Comparison of ENCODE assay signal across 17 cellular contexts in genomic region chr1:29082519-29082918, GRCh38. TPM values are rescaled to one million over a fixed set of nuclear protein-coding genes. Genes with fewer than 3 reads are reported as not detected.
DNase-seq lines count a peak whose midpoint lies in the region; ATAC-seq, FAIRE-seq and TF ChIP-seq lines count a peak whose summit lies in the region.
"Had no signal": no experiment of that assay in that cellular context is flagged by ENCODE, and none has a peak within 500 bp of the region (broad histone marks: within the 10 kb centered on the region; RNA-seq: fewer than 3 reads in every experiment).

No MANE protein-coding gene starts in this region.

- H3K4me2 ChIP-seq in HepG2 (ENCODE audit: low read depth, low read length) = no peak overlapping the region
- peak overlapping the region; percentile 14 for H3K4me2 ChIP-seq in smooth muscle cell
- H3K4me2 ChIP-seq: BLaER1 treated with 17β-estradiol and CSF1 and Interleukin-3, amounts not matched to agents 10 nM and 100 nM had no signal

- H3K4me3 ChIP-seq in liver (ENCODE audit: low read depth in 1 of 3, low read length in 3 of 3) (no peak overlapping the region), HepG2 (replicated peaks in 1 of 3; ENCODE audit: insufficient read depth in 1 of 3, low read depth in 2 of 3, low read length in 3 of 3) (no peak overlapping the region), smooth muscle cell (no peak overlapping the region)
- H3K4me3 ChIP-seq: BLaER1 treated with 17β-estradiol and CSF1 and Interleukin-3, amounts not matched to agents 10 nM and 100 nM; GM12878 had no signal

- peak overlapping the region; percentile 45 for H3K27ac Mint-ChIP-seq in nephron progenitor cell
- H3K27ac Mint-ChIP-seq: HFFc6 had no signal

- no peak for FAIRE-seq in HepG2 (lab: Jason Lieb, UNC)
- FAIRE-seq: GM12878, GM18507 had no signal

- H3K27me3 ChIP-seq in liver (ENCODE audit: control insufficient read depth in 4 of 4, insufficient read depth in 4 of 4, low read length in 3 of 4) = no peaks in the 10 kb centered on the region
- no peaks in the 10 kb centered on the region for H3K27me3 ChIP-seq in HepG2 (ENCODE audit: control insufficient read depth in 1 of 2, insufficient read depth in 2 of 2, low read length in 2 of 2)
- no peaks in the 10 kb centered on the region for H3K27me3 ChIP-seq in smooth muscle cell (ENCODE audit: low read depth)
- H3K27me3 ChIP-seq: BLaER1 treated with 17β-estradiol and CSF1 and Interleukin-3, amounts not matched to agents 10 nM and 100 nM had no signal

- no peaks in the 10 kb centered on the region for H3K36me3 ChIP-seq in liver (ENCODE audit: control insufficient read depth in 4 of 4, insufficient read depth in 3 of 4, low read depth in 1 of 4, low read length in 3 of 4)
- peaks cover 2 to 8% of the 10 kb centered on the region in 2 experiments; a peak in 2 of 5 replicates for H3K36me3 ChIP-seq in HepG2 (replicated peaks in 1 of 2; ENCODE audit: control insufficient read depth in 1 of 2, insufficient read depth in 2 of 2, low read length in 2 of 2)
- H3K36me3 ChIP-seq in smooth muscle cell (ENCODE audit: low read depth) = no peaks in the 10 kb centered on the region

- H3K9ac ChIP-seq in liver (ENCODE audit: low read depth in 1 of 2, low read length in 2 of 2) (no peak overlapping the region), HepG2 (ENCODE audit: insufficient read depth, low read depth, low read length) (no peak overlapping the region), smooth muscle cell (ENCODE audit: low read depth) (no peak overlapping the region)
- H3K9ac ChIP-seq: BLaER1 treated with 17β-estradiol and CSF1 and Interleukin-3, amounts not matched to agents 10 nM and 100 nM had no signal

- H3K36me3 Mint-ChIP-seq in nephron progenitor cell (ENCODE audit: low read depth) = peaks cover 16% of the 10 kb centered on the region

- TF ChIP-seq CTCF in liver (IDR thresholded peaks at IDR 0.05; ENCODE audit: low read depth, low read length, missing input control) = no peak
- no peak for TF ChIP-seq CTCF in HepG2 (CRISPR knock-in tag; IDR thresholded peaks at IDR 0.05)
- no peak for TF ChIP-seq CTCF in nephron progenitor cell (IDR thresholded peaks at IDR 0.05)
- no peak for TF ChIP-seq CTCF in smooth muscle cell (IDR thresholded peaks at IDR 0.05; ENCODE audit: borderline replicate concordance, insufficient read depth, poor library complexity, severe bottlenecking)

- no peak for TF ChIP-seq POLR2A in HepG2 (IDR thresholded peaks at IDR 0.05; ENCODE audit: insufficient read depth in 1 of 2, low read depth in 2 of 2, low read length in 2 of 2)

- no TSS peak for BruUV-seq in HepG2 (replicated peaks; lab: Mats Ljungman, UMichigan)

- DNase-seq in HepG2 (ENCODE audit: low spot score) (no peak), nephron progenitor cell (no peak), smooth muscle cell (lab: John Stamatoyannopoulos, UW; ENCODE audit: unreplicated experiment) (no peak), SW480 (ENCODE audit: low spot score) (no peak)
- DNase-seq in activated naive CD4-positive, alpha-beta T cell treated with anti-CD3 and anti-CD28 coated beads, Interleukin-2, amount 50 U/mL, for 16 hours = no peak
- DNase-seq: ACHN; CD4-positive, CD25-positive, alpha-beta regulatory T cell; DMS53; HCEC 1CT; HFFc6 had no signal

- intact Hi-C loops in HepG2 (cut with micrococcal nuclease; ENCODE audit: unreplicated experiment) = no loop called here

- peak overlapping the region in 1 of 2 donors; percentile 12 for H3K27ac ChIP-seq in liver (ENCODE audit: low read depth in 1 of 2, low read length in 2 of 2)
- no peak overlapping the region for H3K27ac ChIP-seq in HepG2 (ENCODE audit: extremely low read length, insufficient read depth, low read length)
- no peak overlapping the region for H3K27ac ChIP-seq in smooth muscle cell (ENCODE audit: low read depth)
- H3K27ac ChIP-seq: BLaER1 treated with 17β-estradiol and CSF1 and Interleukin-3, amounts not matched to agents 10 nM and 100 nM; HL-60 had no signal

- no peaks in the 10 kb centered on the region for H3K9me3 Mint-ChIP-seq in nephron progenitor cell
- H3K9me3 Mint-ChIP-seq: CD4-positive, CD25-positive, alpha-beta regulatory T cell; HFFc6 had no signal

- H3F3A ChIP-seq in smooth muscle cell (ENCODE audit: low read depth) = peaks cover 5% of the 10 kb centered on the region

- H3K9me3 ChIP-seq in liver (ENCODE audit: control insufficient read depth in 4 of 4, low read length in 3 of 4) (no peaks in the 10 kb centered on the region), HepG2 (ENCODE audit: low read length) (no peaks in the 10 kb centered on the region), smooth muscle cell (replicated peaks; ENCODE audit: low read depth) (no peaks in the 10 kb centered on the region)
- H3K9me3 ChIP-seq: BLaER1 treated with 17β-estradiol and CSF1 and Interleukin-3, amounts not matched to agents 10 nM and 100 nM had no signal

- H2AFZ ChIP-seq in HepG2 (ENCODE audit: low read length) (no peak overlapping the region), smooth muscle cell (ENCODE audit: low read depth) (no peak overlapping the region)

- no peak overlapping the region for H3K4me3 Mint-ChIP-seq in nephron progenitor cell
- H3K4me3 Mint-ChIP-seq: CD4-positive, CD25-positive, alpha-beta regulatory T cell; HFFc6 had no signal

- TF ChIP-seq EP300 in HepG2 (IDR thresholded peaks at IDR 0.05; ENCODE audit: low read depth in 2 of 2, low read length in 2 of 2) (no peak), HepG2 (CRISPR knock-in tag; IDR thresholded peaks at IDR 0.05; ENCODE audit: borderline replicate concordance) (no peak)

- no peaks in the 10 kb centered on the region for H3K79me2 ChIP-seq in HepG2 (ENCODE audit: insufficient read depth, low read length)
- no peaks in the 10 kb centered on the region for H3K79me2 ChIP-seq in smooth muscle cell (ENCODE audit: low read depth)

- POLR2A ChIA-PET in HepG2 (lab: Yijun Ruan, JAX) = no interaction called here

- in situ Hi-C loops in HepG2 (cut with HindIII; ENCODE audit: extremely low pct_ligation_motif_present, low pct_unique_long_range_greater_than_20kb) = no loop called here

- CTCF ChIA-PET in HepG2 (lab: Yijun Ruan, JAX; ENCODE audit: low intra/inter-chr PET ratio, low total read pairs) = no interaction called here

- H3K4me1 ChIP-seq in liver (ENCODE audit: control insufficient read depth in 4 of 4, insufficient read depth in 4 of 4, low read length in 3 of 4) (peaks cover 5 to 22% (median 8%) of the 10 kb centered on the region in 4 donors), HepG2 (ENCODE audit: insufficient read depth, low read length) (no peaks in the 10 kb centered on the region), smooth muscle cell (ENCODE audit: low read depth) (peaks cover 2% of the 10 kb centered on the region)
- H3K4me1 ChIP-seq: BLaER1 treated with 17β-estradiol and CSF1 and Interleukin-3, amounts not matched to agents 10 nM and 100 nM had no signal

- WGBS in liver = 39% methylated on average over 3 of the region's 3 CpGs
- 82% methylated on average over 3 of the region's 3 CpGs for WGBS in HepG2 (ENCODE audit: low lambda C conversion rate)
- WGBS in smooth muscle cell (ENCODE audit: low lambda C conversion rate) = 90% methylated on average over 3 of the region's 3 CpGs

- H4K20me1 ChIP-seq in HepG2 (ENCODE audit: insufficient read depth, low read length) (no peaks in the 10 kb centered on the region), smooth muscle cell (ENCODE audit: low read depth) (peaks cover 6% of the 10 kb centered on the region)
- H4K20me1 ChIP-seq: BLaER1 treated with 17β-estradiol and CSF1 and Interleukin-3, amounts not matched to agents 10 nM and 100 nM had no signal

- no peak for ATAC-seq in HepG2
- no peak for ATAC-seq in HG03439 (IDR thresholded peaks at IDR 0.05; ENCODE audit: unreplicated experiment)
- no peak for ATAC-seq in HG02870 (IDR thresholded peaks at IDR 0.05; ENCODE audit: unreplicated experiment)
- ATAC-seq: GM12878 had no signal

- TF ChIP-seq RAD21 in liver (IDR thresholded peaks at IDR 0.05) = peak; percentile 15 to 19
- no peak for TF ChIP-seq RAD21 in HepG2 (CRISPR knock-in tag; IDR thresholded peaks at IDR 0.05)

- no peaks in the 10 kb centered on the region for H3K27me3 Mint-ChIP-seq in nephron progenitor cell (ENCODE audit: low read depth, poor library complexity)
- H3K27me3 Mint-ChIP-seq: CD4-positive, CD25-positive, alpha-beta regulatory T cell had no signal

- no peaks in the 10 kb centered on the region for H3K4me1 Mint-ChIP-seq in nephron progenitor cell

TF ChIP-seq in liver, 16 proteins besides CTCF, POLR2A, EP300 and RAD21 (continues in another document):
- TF ChIP-seq NR2F2 (IDR thresholded peaks at IDR 0.05) (peak; percentile 31), RXRA (IDR thresholded peaks at IDR 0.05) (peak; percentile 52 to 56), SP1 (IDR thresholded peaks at IDR 0.05) (peak; percentile 61)

RNA-seq across cellular contexts. Expression of gene TMEM200B, which starts 41.2 kb away (rescaled TPM):
- total RNA-seq in liver (1 to 10 TPM in 1 of 2 donors, under 1 TPM in 1; 0.84 to 4.5 TPM), HepG2 (2016; rRNA removed; fragmentation: Illumina TruSeq; extraction: Trizol) (0.72 and 1.1 TPM in 2 replicates), smooth muscle cell (20.5 and 23.8 TPM in 2 replicates)
- polyA plus RNA-seq in liver (1 to 10 TPM; 1.2 to 1.9 TPM), HepG2 (2011; rRNA removed) (1.1 and 1.4 TPM in 2 replicates), smooth muscle cell (32.3 and 33.2 TPM in 2 replicates)
- total RNA-seq in HepG2 (2016; cell fraction: cytosol; rRNA removed; fragmentation: Illumina TruSeq; extraction: Trizol; ENCODE audit: low read depth) = 0.18 and 0.20 TPM in 2 replicates
- 0.48 and 1.0 TPM in 2 replicates for total RNA-seq in HepG2 (2016; cell fraction: insoluble cytoplasmic fraction; rRNA removed; fragmentation: Illumina TruSeq; extraction: Trizol)
- total RNA-seq in HepG2 (2016; cell fraction: membrane; rRNA removed; fragmentation: Illumina TruSeq; extraction: Trizol) = 0.59 and 0.96 TPM in 2 replicates
- 0.66 and 1.2 TPM in 2 replicates for total RNA-seq in HepG2 (2016; cell fraction: nucleus; rRNA removed; fragmentation: Illumina TruSeq; extraction: Trizol)
- polyA plus RNA-seq in HepG2 (2011; cell fraction: cytosol; rRNA removed) = 0.88 and 1.1 TPM in 2 replicates
- polyA plus RNA-seq in HepG2 (2011; cell fraction: nucleus; rRNA removed) = 1.6 and 1.7 TPM in 2 replicates
- polyA plus RNA-seq in HepG2 (2012) = 0.44 and 1.1 TPM in 2 replicates
- polyA plus RNA-seq in HepG2 (2016; cell fraction: cytosol; fragmentation: Illumina TruSeq; extraction: Trizol; ENCODE audit: low read depth) = 0.28 and 0.41 TPM in 2 replicates
- 0.66 and 0.93 TPM in 2 replicates for polyA plus RNA-seq in HepG2 (2016; cell fraction: insoluble cytoplasmic fraction; fragmentation: Illumina TruSeq; extraction: Trizol; ENCODE audit: low read depth)
- 0.68 and 0.86 TPM in 2 replicates for polyA plus RNA-seq in HepG2 (2016; cell fraction: membrane; fragmentation: Illumina TruSeq; extraction: Trizol; ENCODE audit: low read depth)
- polyA plus RNA-seq in HepG2 (2016; cell fraction: nucleus; fragmentation: Illumina TruSeq; extraction: Trizol; ENCODE audit: insufficient read depth, low read depth) = 1.7 and 2.1 TPM in 2 replicates
- polyA minus RNA-seq in HepG2 (2011; rRNA and poly(A)+ RNA removed; ENCODE audit: low replicate concordance) = 0.12 and 1.2 TPM in 2 replicates
- 0.40 and 0.53 TPM in 2 replicates for polyA minus RNA-seq in HepG2 (2011; cell fraction: cytosol; rRNA and poly(A)+ RNA removed)
- 0.39 and 0.75 TPM in 2 replicates for polyA minus RNA-seq in HepG2 (2011; cell fraction: nucleus; rRNA and poly(A)+ RNA removed)
- total RNA-seq: CD4-positive, CD25-positive, alpha-beta regulatory T cell had no signal
